10 cellular contexts compared by ENCODE assay signal in genomic region chr3:149378420-149379388, GRCh38. TPM values are rescaled to one million over a fixed set of nuclear protein-coding genes. Genes with fewer than 3 reads are reported as not detected.
DNase-seq lines count a peak whose midpoint lies in the region; ATAC-seq and TF ChIP-seq lines count a peak whose summit lies in the region.
"Had no signal": no experiment of that assay in that cellular context is flagged by ENCODE, and none has a peak within 500 bp of the region (broad histone marks: within the 10 kb centered on the region; RNA-seq: fewer than 3 reads in every experiment).

No MANE protein-coding gene starts in this region.

- peaks cover 59% of the 10 kb centered on the region for H3K4me1 Mint-ChIP-seq in chondrocyte (ENCODE audit: low read depth)

- H3K27me3 Mint-ChIP-seq in chondrocyte (ENCODE audit: low read depth) = no peaks in the 10 kb centered on the region

- H3K9me3 ChIP-seq in mesodermal cell (ENCODE audit: control insufficient read depth, low read length) (no peaks in the 10 kb centered on the region), tibial artery (no peaks in the 10 kb centered on the region)
- H3K9me3 ChIP-seq in effector memory CD4-positive, alpha-beta T cell (ENCODE audit: control insufficient read depth, low read length) = no peaks in the 10 kb centered on the region

- TF ChIP-seq CTCF in chondrocyte (IDR thresholded peaks at IDR 0.05) (no peak), tibial artery (IDR thresholded peaks at IDR 0.05) (no peak)

- H3K4me3 Mint-ChIP-seq in chondrocyte (ENCODE audit: unreplicated experiment) = no peak overlapping the region
- H3K4me3 Mint-ChIP-seq: neural crest cell had no signal

- peaks cover 3% of the 10 kb centered on the region for H3K36me3 Mint-ChIP-seq in chondrocyte (ENCODE audit: low read depth)

- H3K27me3 ChIP-seq in tibial artery = no peaks in the 10 kb centered on the region
- H3K27me3 ChIP-seq in effector memory CD4-positive, alpha-beta T cell (replicated peaks; ENCODE audit: control insufficient read depth, insufficient read depth, low read length, poor library complexity, severe bottlenecking) = no peaks in the 10 kb centered on the region

- H3K4me3 ChIP-seq in mesodermal cell (ENCODE audit: extremely low read depth, insufficient read depth, low read length, poor library complexity, severe bottlenecking) = no peak overlapping the region
- no peak overlapping the region for H3K4me3 ChIP-seq in tibial artery
- no peak overlapping the region for H3K4me3 ChIP-seq in effector memory CD4-positive, alpha-beta T cell (ENCODE audit: insufficient read depth, low read depth, low read length, poor library complexity, severe bottlenecking)

- ATAC-seq in GM18858 (IDR thresholded peaks at IDR 0.05; ENCODE audit: unreplicated experiment) = no peak

- intact Hi-C loops in tibial artery (cut with DNase I; ENCODE audit: low total_unique reads) = no loop called here

- WGBS in mesodermal cell (ENCODE audit: insufficient coverage in 2 of 2), 2 experiments = 90 to 91% methylated on average over 10 of the region's 10 CpGs

- H3K36me3 ChIP-seq in mesodermal cell (ENCODE audit: control insufficient read depth, insufficient read depth, low read length) = peaks cover 14% of the 10 kb centered on the region
- H3K36me3 ChIP-seq in tibial artery = peaks cover 6 to 12% (median 11%) of the 10 kb centered on the region in 3 donors
- no peaks in the 10 kb centered on the region for H3K36me3 ChIP-seq in effector memory CD4-positive, alpha-beta T cell (ENCODE audit: control insufficient read depth, insufficient read depth, low read length)

- H3K4me1 ChIP-seq in mesodermal cell (ENCODE audit: control insufficient read depth, insufficient read depth, low read length, poor library complexity, severe bottlenecking) (peaks cover 16% of the 10 kb centered on the region), tibial artery (peaks cover 0 to 59% (median 19%) of the 10 kb centered on the region in 4 donors)
- H3K4me1 ChIP-seq in effector memory CD4-positive, alpha-beta T cell (ENCODE audit: control insufficient read depth, insufficient read depth, low read length, poor library complexity, severe bottlenecking) = no peaks in the 10 kb centered on the region

- H3K9me3 Mint-ChIP-seq in chondrocyte (ENCODE audit: low read depth) = no peaks in the 10 kb centered on the region

- H3K27ac Mint-ChIP-seq in chondrocyte (ENCODE audit: unreplicated experiment) = peak overlapping the region; percentile 93

- peak; percentile 41 for DNase-seq in NCI-H2029 treated with DMSO at 0.1 percent for 48 hours (lab: John Stamatoyannopoulos, UW)
- no peak for DNase-seq in NCI-H2029 (lab: John Stamatoyannopoulos, UW)
- DNase-seq in chondrocyte (ENCODE audit: low spot score) = no peak
- DNase-seq in tibial artery = no peak
- no peak for DNase-seq in effector memory CD4-positive, alpha-beta T cell
- DNase-seq in NCI-H2107 treated with DMSO at 0.1 percent for 48 hours (lab: John Stamatoyannopoulos, UW; ENCODE audit: unreplicated experiment) = no peak
- DNase-seq: activated gamma-delta T cell treated with Interleukin-2 at 50 U/mL for 16 hours had no signal

- H3K27ac ChIP-seq in mesodermal cell (ENCODE audit: low read depth, low read length, severe bottlenecking) (peak overlapping the region; percentile 64), tibial artery (peak overlapping the region; percentile 71 to 75)
- H3K27ac ChIP-seq in effector memory CD4-positive, alpha-beta T cell (ENCODE audit: insufficient read depth, low read length, poor library complexity, severe bottlenecking) = no peak overlapping the region

RNA-seq across cellular contexts. Expression of gene TM4SF1, which starts 1.3 kb away (rescaled TPM):
- 42.8 to 60.3 TPM (median 59.9 TPM) in 3 replicates for total RNA-seq in chondrocyte
- polyA plus RNA-seq in mesodermal cell (2013, experiment 1 of 2) = 147 TPM
- 175 TPM for polyA plus RNA-seq in mesodermal cell (2013, experiment 2 of 2)
- total RNA-seq: neural crest cell had no signal

RNA-seq across cellular contexts. Expression of gene TM4SF18, which starts 45.3 kb away (rescaled TPM):
- total RNA-seq in chondrocyte = 0.20 to 1.4 TPM in 2 of 3 replicates, not detected in the other
- 47.9 TPM for polyA plus RNA-seq in mesodermal cell (2013, experiment 1 of 2)
- polyA plus RNA-seq in mesodermal cell (2013, experiment 2 of 2) = 54.3 TPM
- total RNA-seq: neural crest cell had no signal
